In genomic region chr16:46884513-46885293, GRCh38 we compare ENCODE assay signal across 8 cellular contexts. TPM values are rescaled to one million over a fixed set of nuclear protein-coding genes. Genes with fewer than 3 reads are reported as not detected.
A peak's percentile ranks its signal among the peaks of the same experiment; 100 is the strongest.
DNase-seq lines count a peak whose midpoint lies in the region; ATAC-seq and TF ChIP-seq lines count a peak whose summit lies in the region.

No MANE protein-coding gene starts in this region.

- no peaks in the 10 kb centered on the region for H3K9me3 Mint-ChIP-seq in activated CD8-positive, alpha-beta T cell treated with anti-CD3 and anti-CD28 coated beads for 36 hours
- H3K9me3 Mint-ChIP-seq in neural crest cell = no peaks in the 10 kb centered on the region

- peaks cover 20% of the 10 kb centered on the region for H3K36me3 Mint-ChIP-seq in activated CD8-positive, alpha-beta T cell treated with anti-CD3 and anti-CD28 coated beads for 36 hours (ENCODE audit: low read depth)
- H3K36me3 Mint-ChIP-seq in neural crest cell (ENCODE audit: low read depth) = no peaks in the 10 kb centered on the region

- H3K4me3 Mint-ChIP-seq in activated CD8-positive, alpha-beta T cell treated with anti-CD3 and anti-CD28 coated beads for 36 hours = peak overlapping the region; percentile 80
- peak overlapping the region; percentile 93 for H3K4me3 Mint-ChIP-seq in neural crest cell

- peak overlapping the region; percentile 92 for H3K27ac ChIP-seq in 22Rv1
- H3K27ac ChIP-seq in fibroblast of lung (ENCODE audit: insufficient read depth, low read length) = no peak overlapping the region

- peak overlapping the region; percentile 48 for H2AFZ ChIP-seq in fibroblast of lung (ENCODE audit: low read length)

- peak; percentile 33 for DNase-seq in activated CD8-positive, alpha-beta T cell treated with anti-CD3 and anti-CD28 coated beads for 36 hours
- peak in 1 of 2 donors; percentile 34 for DNase-seq in fibroblast of lung (ENCODE audit: low read depth in 2 of 2)
- DNase-seq in neural crest cell (ENCODE audit: low read depth, low spot score) = peak; percentile 16
- DNase-seq in COLO829 (ENCODE audit: low spot score) = no peak

- intact Hi-C loops in activated CD8-positive, alpha-beta T cell treated with anti-CD3 and anti-CD28 coated beads for 36 hours (cut with micrococcal nuclease) = no loop called here

- H4K20me1 ChIP-seq in fibroblast of lung (ENCODE audit: control insufficient read depth, extremely low read depth, insufficient read depth, low read length) = peaks cover 2% of the 10 kb centered on the region

- H3K36me3 ChIP-seq in fibroblast of lung (ENCODE audit: control insufficient read depth, insufficient read depth, low read length) = no peaks in the 10 kb centered on the region

- H3K79me2 ChIP-seq in fibroblast of lung (ENCODE audit: control insufficient read depth, insufficient read depth, low read length) = no peaks in the 10 kb centered on the region

- CTCF ChIA-PET in activated CD8-positive, alpha-beta T cell treated with anti-CD3 and anti-CD28 coated beads for 36 hours (lab: Charles Lee) = interaction anchor here (1.0 to 3.3 kb wide), 7 partner anchors 21 to 265 kb away, joined by 3 to 13 read pairs (median 4); no protein-coding TSS in a partner anchor

- POLR2A ChIA-PET in activated CD8-positive, alpha-beta T cell treated with anti-CD3 and anti-CD28 coated beads for 36 hours (lab: Charles Lee) = interaction anchor here (0.9 to 1.8 kb wide), 5 partner anchors 9 to 88 kb away, joined by 3 to 7 read pairs (median 4); partner anchors contain the start of genes C16orf87 and DNAJA2

- H3K27me3 Mint-ChIP-seq in activated CD8-positive, alpha-beta T cell treated with anti-CD3 and anti-CD28 coated beads for 36 hours = peaks cover 20% of the 10 kb centered on the region
- H3K27me3 Mint-ChIP-seq in neural crest cell (ENCODE audit: low read depth) = peaks cover 26% of the 10 kb centered on the region

- peaks cover 3% of the 10 kb centered on the region for H3K4me1 ChIP-seq in fibroblast of lung (ENCODE audit: control insufficient read depth, extremely low read depth, insufficient read depth, low read length)

- ATAC-seq in GM18870 (IDR thresholded peaks at IDR 0.05; ENCODE audit: unreplicated experiment) (peak; percentile 0), HG03342 (IDR thresholded peaks at IDR 0.05; ENCODE audit: unreplicated experiment) (peak; percentile 2), HG03520 (IDR thresholded peaks at IDR 0.05; ENCODE audit: unreplicated experiment) (no peak)
- no peak for ATAC-seq in activated CD8-positive, alpha-beta T cell treated with anti-CD3 and anti-CD28 coated beads for 36 hours

- no peaks in the 10 kb centered on the region for H3K9me3 ChIP-seq in fibroblast of lung (ENCODE audit: control insufficient read depth, insufficient read depth, low read depth, low read length)

- peak overlapping the region; percentile 94 for H3K4me2 ChIP-seq in fibroblast of lung (ENCODE audit: extremely low read depth, insufficient read depth, low read length)

- TF ChIP-seq CTCF in 22Rv1 (IDR thresholded peaks at IDR 0.05) = no peak
- TF ChIP-seq CTCF in activated CD8-positive, alpha-beta T cell treated with anti-CD3 and anti-CD28 coated beads for 36 hours (IDR thresholded peaks at IDR 0.05) = no peak
- no peak for TF ChIP-seq CTCF in fibroblast of lung (conservative IDR thresholded peaks at IDR 0.05 in 1 of 2, IDR thresholded peaks at IDR 0.05 in 1 of 2; ENCODE audit: low read depth in 1 of 2, low read length in 2 of 2)
- no peak for TF ChIP-seq CTCF in neural crest cell (conservative IDR thresholded peaks at IDR 0.05)

- H3K27ac Mint-ChIP-seq in activated CD8-positive, alpha-beta T cell treated with anti-CD3 and anti-CD28 coated beads for 36 hours = no peak overlapping the region
- peak overlapping the region; percentile 12 for H3K27ac Mint-ChIP-seq in neural crest cell (ENCODE audit: unreplicated experiment)

- peaks cover 21% of the 10 kb centered on the region for H3K27me3 ChIP-seq in fibroblast of lung (ENCODE audit: control insufficient read depth, insufficient read depth, low read length)

- peak overlapping the region; percentile 59 for H3K9ac ChIP-seq in fibroblast of lung (ENCODE audit: insufficient read depth, low read length)

- peaks cover 16% of the 10 kb centered on the region for H3K4me1 Mint-ChIP-seq in activated CD8-positive, alpha-beta T cell treated with anti-CD3 and anti-CD28 coated beads for 36 hours (ENCODE audit: low read depth)
- peaks cover 38% of the 10 kb centered on the region for H3K4me1 Mint-ChIP-seq in neural crest cell

- peak overlapping the region; percentile 59 to 75 (median 70) for H3K4me3 ChIP-seq in fibroblast of lung (replicated peaks in 1 of 4; ENCODE audit: control extremely low read depth in 1 of 4, insufficient read depth in 1 of 4, low read depth in 3 of 4, low read length in 4 of 4)

RNA-seq across cellular contexts. Expression of gene GPT2, which starts 0.5 kb away (rescaled TPM):
- total RNA-seq in activated CD8-positive, alpha-beta T cell treated with anti-CD3 and anti-CD28 coated beads for 36 hours = 10 to 100 TPM; 39.3 to 50.6 TPM
- 10.3 and 16.3 TPM in 2 replicates for total RNA-seq in fibroblast of lung
- polyA plus RNA-seq in fibroblast of lung = 5.8 and 6.5 TPM in 2 replicates
- 7.0 and 9.9 TPM in 2 replicates for polyA plus RNA-seq in fibroblast of lung (2012)
- polyA minus RNA-seq in fibroblast of lung (ENCODE audit: low replicate concordance) = 34.6 and 65.4 TPM in 2 replicates
- total RNA-seq in neural crest cell = 46.0 and 46.1 TPM in 2 replicates

RNA-seq across cellular contexts. Expression of gene C16orf87, which starts 53.7 kb away (rescaled TPM):
- 10 to 100 TPM; 12.5 to 14.7 TPM for total RNA-seq in activated CD8-positive, alpha-beta T cell treated with anti-CD3 and anti-CD28 coated beads for 36 hours
- 9.5 and 12.1 TPM in 2 replicates for total RNA-seq in fibroblast of lung
- 11.4 and 11.6 TPM in 2 replicates for polyA plus RNA-seq in fibroblast of lung
- 8.6 and 10.2 TPM in 2 replicates for polyA plus RNA-seq in fibroblast of lung (2012)
- polyA minus RNA-seq in fibroblast of lung (ENCODE audit: low replicate concordance) = 1.7 and 2.2 TPM in 2 replicates
- 19.2 and 19.6 TPM in 2 replicates for total RNA-seq in neural crest cell

Comparison
In these comparisons a context has a peak if more than half of its experiments do, and no peak if none do; other contexts are left out.
1. ATAC-seq: peak in GM18870 (single experiment) and HG03342 (single experiment); none in activated CD8-positive, alpha-beta T cell treated with anti-CD3 and anti-CD28 coated beads for 36 hours (single experiment) and HG03520 (single experiment).